Comparison of ENCODE assay signal across 17 cellular contexts in the genomic region with DNA sequence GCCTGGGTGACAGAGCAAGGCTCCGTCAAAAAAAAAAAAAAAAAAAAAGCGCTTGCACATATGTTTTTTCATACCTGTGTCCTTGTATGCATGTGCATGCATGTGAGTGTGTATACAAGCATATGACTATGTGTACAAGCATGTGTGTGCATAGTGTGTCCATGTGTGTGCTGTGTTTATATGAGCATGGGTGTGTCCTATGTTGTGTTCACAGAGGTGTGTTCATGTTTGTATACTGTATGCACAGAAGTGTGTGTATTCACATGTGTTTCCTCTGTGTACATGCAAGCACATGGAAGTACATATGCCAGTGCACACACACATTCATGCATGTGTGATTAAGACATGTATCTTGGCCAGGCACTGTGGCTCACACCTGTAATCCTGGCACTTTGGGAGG. TPM values are rescaled to one million over a fixed set of nuclear protein-coding genes. Genes with fewer than 3 reads are reported as not detected.
DNase-seq lines count a peak whose midpoint lies in the region; FAIRE-seq and TF ChIP-seq lines count a peak whose summit lies in the region.
"Had no signal": no experiment of that assay in that cellular context is flagged by ENCODE, and none has a peak within 500 bp of the region (broad histone marks: within the 10 kb centered on the region; RNA-seq: fewer than 3 reads in every experiment).

No MANE protein-coding gene starts in this region.

- FAIRE-seq in GM12891 (lab: Jason Lieb, UNC) (no peak), HTR-8/SVneo (lab: Jason Lieb, UNC) (peak; percentile 64)
- FAIRE-seq: G401.6, H54 had no signal

- intact Hi-C loops in dorsolateral prefrontal cortex (cut with DNase I), result no loop called here

- CTCF ChIA-PET in SK-N-SH (lab: Yijun Ruan, JAX), result no interaction called here

- no peak overlapping the region for H2AFZ ChIP-seq in osteoblast (ENCODE audit: low read length)
- H2AFZ ChIP-seq in SK-N-SH (ENCODE audit: low read depth), result no peak overlapping the region

- no peak overlapping the region for H3K27ac ChIP-seq in osteoblast (ENCODE audit: low read depth, low read length)
- H3K27ac ChIP-seq in SK-N-SH (ENCODE audit: low read depth in 2 of 2, low read length in 1 of 2), result no peak overlapping the region
- peak overlapping the region in 2 of 59 donors; percentile 69 to 80 for H3K27ac ChIP-seq in dorsolateral prefrontal cortex

- H3K9me3 ChIP-seq in osteoblast (ENCODE audit: low read depth, low read length) (no peaks in the 10 kb centered on the region), SK-N-SH (no peaks in the 10 kb centered on the region)
- H3K9me3 ChIP-seq: Caco-2, HAP-1 had no signal

- H4K20me1 ChIP-seq in osteoblast (ENCODE audit: insufficient read depth, low read length), result no peaks in the 10 kb centered on the region
- H4K20me1 ChIP-seq in SK-N-SH (ENCODE audit: insufficient read depth), result peaks cover 40% of the 10 kb centered on the region; the same call in 1 of the 2 replicates

- H3K36me3 ChIP-seq in osteoblast (ENCODE audit: insufficient read depth, low read length) (peaks cover 16% of the 10 kb centered on the region), SK-N-SH (replicated peaks in 1 of 2; ENCODE audit: control insufficient read depth in 1 of 2, insufficient read depth in 2 of 2, low read length in 1 of 2) (peaks cover 0 to 7% of the 10 kb centered on the region in 2 experiments)
- H3K36me3 ChIP-seq: HAP-1 had no signal

- no peak overlapping the region for H3K4me2 ChIP-seq in osteoblast (ENCODE audit: insufficient read depth, low read length)
- no peak overlapping the region for H3K4me2 ChIP-seq in SK-N-SH

- H3K27me3 ChIP-seq in osteoblast (ENCODE audit: insufficient read depth, low read length) (no peaks in the 10 kb centered on the region), SK-N-SH (ENCODE audit: insufficient read depth) (no peaks in the 10 kb centered on the region), dorsolateral prefrontal cortex (no peaks in the 10 kb centered on the region)

- H3K9me2 ChIP-seq in SK-N-SH, result no peaks in the 10 kb centered on the region

- POLR2A ChIA-PET in SK-N-SH (lab: Yijun Ruan, JAX), result no interaction called here

- H3F3A ChIP-seq in SK-N-SH (replicated peaks; ENCODE audit: insufficient read depth), result peaks cover 27% of the 10 kb centered on the region

- H3K9ac ChIP-seq in SK-N-SH, result no peak overlapping the region

- H3K4me3 ChIP-seq in osteoblast (ENCODE audit: insufficient read depth, low read length) (no peak overlapping the region), SK-N-SH (ENCODE audit: low read depth in 2 of 2, low read length in 1 of 2) (no peak overlapping the region), dorsolateral prefrontal cortex (no peak overlapping the region)
- H3K4me3 ChIP-seq: HAP-1 had no signal

- TF ChIP-seq RAD21 in SK-N-SH (IDR thresholded peaks at IDR 0.05; ENCODE audit: low read length), result no peak

- TF ChIP-seq EP300 in SK-N-SH (IDR thresholded peaks at IDR 0.05; ENCODE audit: borderline replicate concordance in 1 of 2, low read depth in 1 of 2, low read length in 1 of 2), result no peak

- 79% methylated on average over 2 of the region's 2 CpGs for WGBS in SK-N-SH (ENCODE audit: low lambda C conversion rate)

- peaks cover 39% of the 10 kb centered on the region for H3K4me1 ChIP-seq in osteoblast (ENCODE audit: insufficient read depth, low read length)
- H3K4me1 ChIP-seq in SK-N-SH (ENCODE audit: control insufficient read depth in 1 of 2, insufficient read depth in 2 of 2, low read depth in 1 of 2, low read length in 1 of 2), result peaks cover 0 to 12% of the 10 kb centered on the region in 2 experiments; a peak in 2 of 4 replicates

- TF ChIP-seq CTCF in osteoblast (IDR thresholded peaks at IDR 0.05; ENCODE audit: extremely low read depth, low read depth, low read length) (no peak), SK-N-SH (IDR thresholded peaks at IDR 0.05) (no peak), dorsolateral prefrontal cortex (IDR thresholded peaks at IDR 0.05 in 54 of 56, conservative IDR thresholded peaks at IDR 0.05 in 2 of 56; ENCODE audit: low read depth in 1 of 56, partially characterized antibody in 56 of 56) (no peak)

- H3K79me2 ChIP-seq in osteoblast (ENCODE audit: insufficient read depth, low read length), result peaks cover 94% of the 10 kb centered on the region
- H3K79me2 ChIP-seq in SK-N-SH (ENCODE audit: insufficient read depth), result peaks cover 99% of the 10 kb centered on the region

- DNase-seq in GM12891 (ENCODE audit: insufficient read length, low spot score) (no peak), HTR-8/SVneo (ENCODE audit: insufficient read length, low spot score) (no peak), osteoblast (ENCODE audit: insufficient read length, low spot score, missing footprints) (peak; percentile 38), SK-N-SH (no peak), dorsolateral prefrontal cortex (no peak), NCI-H1930 (lab: John Stamatoyannopoulos, UW) (no peak)
- DNase-seq: C1 segment of cervical spinal cord; Caco-2; CD4-positive, CD25-positive, alpha-beta regulatory T cell; CD8-positive, alpha-beta T cell; DMS153; DND-41; GOT3; HFFc6 had no signal

- TF ChIP-seq POLR2A in GM12891 (IDR thresholded peaks at IDR 0.05; ENCODE audit: low read depth, low read length), result no peak

TF ChIP-seq in GM12891, 5 proteins besides CTCF, POLR2A, EP300 and RAD21:
- TF ChIP-seq TAF1 (IDR thresholded peaks at IDR 0.05; ENCODE audit: low read depth, low read length) (no peak), POLR2AphosphoS5 (IDR thresholded peaks at IDR 0.05; ENCODE audit: low read depth, low read length) (0 out of 2 replicates have a peak, but pooled peaks have one; percentile 26), PAX5 (IDR thresholded peaks at IDR 0.05; ENCODE audit: insufficient read depth, low read length, severe bottlenecking) (no peak), POU2F2 (IDR thresholded peaks at IDR 0.05; ENCODE audit: low read depth, low read length) (no peak), SPI1 (IDR thresholded peaks at IDR 0.05; ENCODE audit: low read depth, low read length) (no peak)

TF ChIP-seq in SK-N-SH, 30 proteins besides CTCF, POLR2A, EP300 and RAD21:
- no peak for TF ChIP-seq FOSL2 (IDR thresholded peaks at IDR 0.05; ENCODE audit: borderline replicate concordance, low read depth)

RNA-seq across cellular contexts. Expression of a gene that starts 17.1 kb away (rescaled TPM):
- polyA plus RNA-seq in GM12891 (2012; ENCODE audit: low read depth, missing spikeins), result 134 TPM
- total RNA-seq in osteoblast (86.9 and 96.6 TPM in 2 replicates), dorsolateral prefrontal cortex (100 to 1,000 TPM in 63 of 120 experiments, 10 to 100 TPM in 57; 49.9 to 250 (median 101) TPM)
- 28.4 and 37.6 TPM in 2 replicates for polyA plus RNA-seq in SK-N-SH (2012; rRNA removed)
- polyA plus RNA-seq in SK-N-SH (2012; cell fraction: cytosol; rRNA removed), result 15.1 and 22.1 TPM in 2 replicates
- 120 and 128 TPM in 2 replicates for polyA plus RNA-seq in SK-N-SH (2012; cell fraction: nucleus; rRNA removed)

RNA-seq across cellular contexts. Expression of a gene that starts 17.4 kb away (rescaled TPM):
- polyA plus RNA-seq in GM12891 (2012; ENCODE audit: low read depth, missing spikeins), result 23.1 TPM
- 1.8 and 2.1 TPM in 2 replicates for total RNA-seq in osteoblast
- polyA plus RNA-seq in SK-N-SH (2012; rRNA removed), result 7.4 and 9.6 TPM in 2 replicates
- 7.0 and 8.5 TPM in 2 replicates for polyA plus RNA-seq in SK-N-SH (2012; cell fraction: cytosol; rRNA removed)
- polyA plus RNA-seq in SK-N-SH (2012; cell fraction: nucleus; rRNA removed), result 12.9 and 16.9 TPM in 2 replicates
- total RNA-seq in dorsolateral prefrontal cortex, result 1 to 10 TPM; 1.9 to 8.7 (median 4.2) TPM
